8 cellular contexts compared by ENCODE assay signal in genomic region chr1:77888071-77888428, GRCh38. TPM values are rescaled to one million over a fixed set of nuclear protein-coding genes. Genes with fewer than 3 reads are reported as not detected.
DNase-seq lines count a peak whose midpoint lies in the region; TF ChIP-seq lines count a peak whose summit lies in the region.

No MANE protein-coding gene starts in this region.

- peak; percentile 78 for DNase-seq in LHCN-M2 (ENCODE audit: low read depth)
- peak; percentile 44 for DNase-seq in dedifferentiated amniotic fluid mesenchymal stem cell (ENCODE audit: extremely low spot score)
- DNase-seq in medulla oblongata (ENCODE audit: extremely low spot score): peak; percentile 24
- no peak for DNase-seq in type B pancreatic cell (ENCODE audit: extremely low spot score, unreplicated experiment)
- no peak for DNase-seq in NCI-H2227 (lab: John Stamatoyannopoulos, UW; ENCODE audit: unreplicated experiment)
- no peak for DNase-seq in activated CD4-positive, CD25-positive, alpha-beta regulatory T cell (lab: John Stamatoyannopoulos, UW)
- no peak for DNase-seq in T-helper 9 cell

- H3K27me3 Mint-ChIP-seq in type B pancreatic cell: peaks cover 3% of the 10 kb centered on the region

- TF ChIP-seq CTCF in type B pancreatic cell (conservative IDR thresholded peaks at IDR 0.05): no peak

- H3K36me3 Mint-ChIP-seq in type B pancreatic cell: no peaks in the 10 kb centered on the region

- H3K9me3 ChIP-seq in ES-I3 (ENCODE audit: control insufficient read depth, insufficient read depth, low read length): no peaks in the 10 kb centered on the region

- H3K4me1 Mint-ChIP-seq in type B pancreatic cell (ENCODE audit: unreplicated experiment): peaks cover 9% of the 10 kb centered on the region

- H3K36me3 ChIP-seq in ES-I3 (ENCODE audit: insufficient read depth, low read length): no peaks in the 10 kb centered on the region

- peak overlapping the region; percentile 92 for H3K4me3 Mint-ChIP-seq in type B pancreatic cell

- H3K4me1 ChIP-seq in ES-I3 (ENCODE audit: insufficient read depth, low read length): no peaks in the 10 kb centered on the region; the same call in 1 of the 2 replicates

- H3K27ac Mint-ChIP-seq in type B pancreatic cell: peak overlapping the region; percentile 87

- H3K9me3 Mint-ChIP-seq in type B pancreatic cell: no peaks in the 10 kb centered on the region

- peak overlapping the region; percentile 88 for H3K9ac ChIP-seq in ES-I3 (ENCODE audit: low read depth, low read length)

RNA-seq across cellular contexts. Expression of gene NEXN, which starts 0.4 kb away (rescaled TPM):
- 17.1 and 29.7 TPM in 2 replicates for total RNA-seq in LHCN-M2 (2014; rRNA removed)
- polyA plus RNA-seq in LHCN-M2 (2012): 60.8 TPM
- total RNA-seq in type B pancreatic cell (ENCODE audit: low replicate concordance): 0.38 and 2.8 TPM in 2 replicates

Comparison
In these comparisons a context has a peak if more than half of its experiments do, and no peak if none do; other contexts are left out.
1. DNase-seq: peak in LHCN-M2 (single experiment), dedifferentiated amniotic fluid mesenchymal stem cell (single experiment) and medulla oblongata (single experiment); none in type B pancreatic cell (single experiment), NCI-H2227 (single experiment), activated CD4-positive, CD25-positive, alpha-beta regulatory T cell (0 of 4) and T-helper 9 cell (single experiment).